ENCODE assay signal across 16 cellular contexts in genomic region chr11:1460396-1460795, GRCh38. TPM values are rescaled to one million over a fixed set of nuclear protein-coding genes. Genes with fewer than 3 reads are reported as not detected.
DNase-seq lines count a peak whose midpoint lies in the region; ATAC-seq and TF ChIP-seq lines count a peak whose summit lies in the region.
"Had no signal": no experiment of that assay in that cellular context is flagged by ENCODE, and none has a peak within 500 bp of the region (broad histone marks: within the 10 kb centered on the region; RNA-seq: fewer than 3 reads in every experiment).

No MANE protein-coding gene starts in this region.

- no peaks in the 10 kb centered on the region for H3K9me3 ChIP-seq in prostate gland
- no peaks in the 10 kb centered on the region for H3K9me3 ChIP-seq in aorta (ENCODE audit: control insufficient read depth, low read length)

- peak overlapping the region; percentile 3 to 18 for H3K4me3 ChIP-seq in prostate gland
- no peak overlapping the region for H3K4me3 ChIP-seq in aorta (ENCODE audit: low read length in 2 of 2)

- DNase-seq in DMS53 (lab: John Stamatoyannopoulos, UW) (peak; percentile 69), DMS53 treated with DMSO at 0.1 percent for 48 hours (lab: John Stamatoyannopoulos, UW; ENCODE audit: unreplicated experiment) (no peak), hypothalamus (lab: John Stamatoyannopoulos, UW) (peak in 42 of 51 donors; percentile 15 to 90 (median 73)), prostate gland (ENCODE audit: low spot score) (peak; percentile 48), aorta (peak; percentile 69 to 89), erythroblast (lab: John Stamatoyannopoulos, UW) (no peak), NCI-H748 treated with DMSO at 0.1 percent for 48 hours (lab: John Stamatoyannopoulos, UW) (no peak), AG08395 (ENCODE audit: low spot score) (no peak)
- DNase-seq: activated CD4-positive, alpha-beta T cell treated with anti-CD3 and anti-CD28 coated beads for 1 hour; activated T-cell treated with anti-CD3 and anti-CD28 coated beads, Interleukin-2, amount 50 U/mL, for 24 hours; COR-L47; effector memory CD4-positive, alpha-beta T cell; NCI-H1105; stimulated activated CD4-positive, alpha-beta T cell treated with anti-CD3 and anti-CD28 coated beads, Interleukin-4, amount 100 ng/mL, for 24 hours had no signal

- no peak for TF ChIP-seq CTCF in prostate gland (IDR thresholded peaks at IDR 0.05)

- H3K4me1 ChIP-seq in prostate gland (replicated peaks), result peaks cover 7% of the 10 kb centered on the region
- no peaks in the 10 kb centered on the region for H3K4me1 ChIP-seq in aorta (ENCODE audit: control insufficient read depth in 1 of 2, insufficient read depth in 2 of 2, low read length in 2 of 2)

- H3K27ac ChIP-seq in prostate gland (peak overlapping the region; percentile 80), aorta (ENCODE audit: low read depth in 1 of 2, low read length in 2 of 2) (peak overlapping the region in 1 of 2 donors; percentile 49)
- H3K27ac ChIP-seq: 22Rv1 had no signal

- H3K27me3 ChIP-seq in prostate gland (replicated peaks; ENCODE audit: insufficient read depth) (no peaks in the 10 kb centered on the region), aorta (ENCODE audit: control insufficient read depth in 1 of 2, insufficient read depth in 2 of 2, low read length in 1 of 2) (no peaks in the 10 kb centered on the region)

- peak; percentile 75 for ATAC-seq in aorta (ENCODE audit: low FRiP score)
- ATAC-seq: stimulated activated memory B cell treated with anti-CD40 and anti-IgM and Interleukin-4, amounts not matched to agents 10 μg/mL and 1 μg/mL and 100 μg/mL, for 72 hours had no signal

- H3K36me3 ChIP-seq in prostate gland, result no peaks in the 10 kb centered on the region
- H3K36me3 ChIP-seq in aorta (ENCODE audit: control insufficient read depth in 1 of 2, insufficient read depth in 2 of 2, low read length in 1 of 2), result no peaks in the 10 kb centered on the region

- intact Hi-C loops in prostate gland (cut with DNase I), result loop anchor here (1.0 to 10.0 kb wide), 3 partner anchors 20 to 616 kb away; partner anchors contain the start of genes POLR2L and TSPAN4
- intact Hi-C loops in aorta (cut with DNase I), result no loop called here

- WGBS in prostate gland, result 7% methylated on average over 22 of the region's 29 CpGs
- 17 to 21% methylated on average over 26 to 29 of the region's 29 CpGs for WGBS in aorta, 2 donors

- no peak for TF ChIP-seq POLR2A in prostate gland (IDR thresholded peaks at IDR 0.05)
- no peak for TF ChIP-seq POLR2A in erythroblast (IDR thresholded peaks at IDR 0.05; ENCODE audit: low read length)

RNA-seq across cellular contexts. Expression of gene MOB2, which starts 26.2 kb away (rescaled TPM):
- total RNA-seq in prostate gland (10 to 100 TPM; 39.3 to 46.5 TPM), aorta (10 to 100 TPM; 51.3 to 65.8 TPM)
- 100 to 1,000 TPM in 1 of 2 donors, 10 to 100 TPM in 1; 32.4 to 104 TPM for polyA plus RNA-seq in aorta

Comparison
In these comparisons a context has a peak if more than half of its experiments do, and no peak if none do; other contexts are left out.
1. DNase-seq: peak in DMS53 (single experiment), hypothalamus (42 of 51), prostate gland (single experiment) and aorta (2 of 2); none in DMS53 treated with DMSO at 0.1 percent for 48 hours (single experiment), erythroblast (0 of 2), NCI-H748 treated with DMSO at 0.1 percent for 48 hours (single experiment) and AG08395 (single experiment).
2. H3K4me3 ChIP-seq: peak in prostate gland (2 of 2); none in aorta (0 of 2).